8 cellular contexts compared by ENCODE assay signal in genomic region chr10:99845837-99846382, GRCh38.
A peak's percentile ranks its signal among the peaks of the same experiment; 100 is the strongest.
DNase-seq lines count a peak whose midpoint lies in the region; FAIRE-seq and TF ChIP-seq lines count a peak whose summit lies in the region.

No MANE protein-coding gene starts in this region.

- H3K4me1 ChIP-seq in iPS-20b (ENCODE audit: insufficient read depth, low read length) (peaks cover 30% of the 10 kb centered on the region), small intestine (ENCODE audit: control insufficient read depth in 2 of 2, insufficient read depth in 1 of 2, low read depth in 1 of 2, low read length in 1 of 2) (no peaks in the 10 kb centered on the region)

- H3K4me1 Mint-ChIP-seq in HFFc6 (ENCODE audit: low read depth) (peaks cover 24% of the 10 kb centered on the region), brain (peaks cover 24% of the 10 kb centered on the region)

- H3K36me3 Mint-ChIP-seq in HFFc6 (ENCODE audit: low read depth) (no peaks in the 10 kb centered on the region), brain (peaks cover 3% of the 10 kb centered on the region)

- peak; percentile 99 for TF ChIP-seq CTCF in HFFc6 (IDR thresholded peaks at IDR 0.05)
- TF ChIP-seq CTCF in brain (conservative IDR thresholded peaks at IDR 0.05) = peak; percentile 85 to 91

- peak; percentile 92 for DNase-seq in EH (ENCODE audit: low read depth)
- DNase-seq in HFFc6 = peak; percentile 87
- DNase-seq in NCI-H2029 treated with DMSO at 0.1 percent for 48 hours (lab: John Stamatoyannopoulos, UW) = peak; percentile 19
- peak; percentile 84 for DNase-seq in small intestine
- no peak for DNase-seq in cortex of kidney (lab: John Stamatoyannopoulos, UW)

- peak overlapping the region; percentile 69 for H3K4me3 Mint-ChIP-seq in HFFc6
- peak overlapping the region in 2 of 5 experiments; percentile 20 to 62 for H3K4me3 Mint-ChIP-seq in brain

- H3K9me3 Mint-ChIP-seq in HFFc6 = no peaks in the 10 kb centered on the region; the same call in 1 of the 2 replicates
- H3K9me3 Mint-ChIP-seq in brain = peaks cover 1 to 4% (median 2%) of the 10 kb centered on the region in 5 experiments

- H3K27ac Mint-ChIP-seq in HFFc6 (peak overlapping the region; percentile 77), brain (peak overlapping the region in 3 of 5 experiments; percentile 38 to 69 (median 56))

- FAIRE-seq in TTC549 (lab: Jason Lieb, UNC) (peak; percentile 87), small intestine (lab: Jason Lieb, UNC) (no peak)

- WGBS in small intestine, 3 donors = 2 to 5% (median 4%) methylated on average over 18 of the region's 18 CpGs

- H3K4me3 ChIP-seq in iPS-20b (ENCODE audit: low read length) = peak overlapping the region; percentile 48; the same call in 1 of the 2 replicates
- no peak overlapping the region for H3K4me3 ChIP-seq in small intestine (ENCODE audit: low read depth in 1 of 2, low read length in 2 of 2)

- H3K27me3 Mint-ChIP-seq in HFFc6 (ENCODE audit: insufficient read depth) (no peaks in the 10 kb centered on the region; the same call in 1 of the 2 replicates), brain (no peaks in the 10 kb centered on the region)

- peak overlapping the region; percentile 22; the same call in 1 of the 2 replicates for H3K9ac ChIP-seq in iPS-20b (ENCODE audit: low read depth, low read length)

- H3K9me3 ChIP-seq in iPS-20b (ENCODE audit: insufficient read depth, low read depth, low read length) = no peaks in the 10 kb centered on the region; the same call in 1 of the 2 replicates
- no peaks in the 10 kb centered on the region for H3K9me3 ChIP-seq in small intestine (ENCODE audit: control insufficient read depth, low read depth)

- H3K27me3 ChIP-seq in iPS-20b (ENCODE audit: insufficient read depth, low read length) (peaks cover 6% of the 10 kb centered on the region; the same call in 1 of the 2 replicates), small intestine (ENCODE audit: control insufficient read depth in 2 of 2, insufficient read depth in 2 of 2, low read length in 2 of 2) (no peaks in the 10 kb centered on the region)

- no peaks in the 10 kb centered on the region for H3K36me3 ChIP-seq in iPS-20b (ENCODE audit: insufficient read depth, low read depth, low read length)
- peaks cover 0 to 4% of the 10 kb centered on the region in 2 donors for H3K36me3 ChIP-seq in small intestine (ENCODE audit: control insufficient read depth in 2 of 2, insufficient read depth in 2 of 2, low read length in 2 of 2)

- H3K27ac ChIP-seq in iPS-20b (ENCODE audit: low read length) = no peak overlapping the region
- no peak overlapping the region for H3K27ac ChIP-seq in small intestine (ENCODE audit: low read depth in 1 of 2, low read length in 1 of 2)
